ENCODE assay signal across 8 cellular contexts in the genomic region with DNA sequence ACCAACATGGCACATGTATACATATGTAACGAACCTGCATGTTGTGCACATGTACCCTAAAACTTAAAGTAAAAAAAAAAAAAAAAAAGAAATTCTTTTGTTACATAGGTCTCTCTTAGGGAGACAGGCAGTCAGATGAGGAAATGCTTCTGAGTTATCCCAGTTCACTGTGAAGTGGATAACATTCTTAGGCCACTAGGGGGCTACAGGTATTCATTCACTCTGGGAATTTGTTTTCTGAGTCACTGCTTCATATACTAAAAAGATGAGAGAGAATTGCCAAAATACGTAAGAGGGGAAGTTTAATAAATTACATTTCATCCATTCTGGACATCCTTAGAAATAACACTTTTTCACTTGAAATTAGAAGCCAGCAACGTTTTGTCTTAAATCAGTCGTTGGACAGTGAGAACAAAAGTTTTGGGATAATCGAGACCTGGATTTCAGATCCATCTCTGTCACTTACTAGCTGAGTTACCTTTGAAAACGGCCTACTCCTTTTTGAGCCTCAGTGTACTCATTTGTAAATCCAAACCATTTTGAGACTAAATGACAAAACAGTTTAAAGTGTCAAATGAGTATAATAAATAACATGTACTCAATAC.
DNase-seq lines count a peak whose midpoint lies in the region; ATAC-seq, FAIRE-seq and TF ChIP-seq lines count a peak whose summit lies in the region.

No MANE protein-coding gene starts in this region.

- H3K4me3 ChIP-seq in fibroblast of mammary gland (ENCODE audit: control insufficient read depth, low read depth, low read length) (no peak overlapping the region), small intestine (ENCODE audit: low read depth in 1 of 2, low read length in 2 of 2) (no peak overlapping the region)

- ATAC-seq in GM18861 (IDR thresholded peaks at IDR 0.05; ENCODE audit: unreplicated experiment) (peak; percentile 75), HG03565 (IDR thresholded peaks at IDR 0.05; ENCODE audit: unreplicated experiment) (peak; percentile 89), natural killer cell (no peak), GM21528 (IDR thresholded peaks at IDR 0.05; ENCODE audit: low FRiP score, unreplicated experiment) (no peak)

- H3K27ac ChIP-seq in small intestine (ENCODE audit: low read depth in 1 of 2, low read length in 1 of 2), result no peak overlapping the region

- no peak overlapping the region for H3K4me3 Mint-ChIP-seq in natural killer cell

- H3K9me3 Mint-ChIP-seq in natural killer cell, result peaks cover 3 to 7% of the 10 kb centered on the region in 2 donors

- no peaks in the 10 kb centered on the region for H3K36me3 Mint-ChIP-seq in natural killer cell

- H3K27me3 Mint-ChIP-seq in natural killer cell (ENCODE audit: low read depth in 2 of 2), result no peaks in the 10 kb centered on the region

- TF ChIP-seq CTCF in AG09319 (IDR thresholded peaks at IDR 0.05; ENCODE audit: low read depth, low read length), result peak; percentile 65
- peak; percentile 87 for TF ChIP-seq CTCF in fibroblast of mammary gland (conservative IDR thresholded peaks at IDR 0.05; ENCODE audit: control insufficient read depth, insufficient read depth, low read depth, low read length)
- TF ChIP-seq CTCF in natural killer cell (IDR thresholded peaks at IDR 0.05), result no peak

- H3K27ac Mint-ChIP-seq in natural killer cell, result no peak overlapping the region

- intact Hi-C loops in natural killer cell (cut with micrococcal nuclease), result no loop called here

- H3K36me3 ChIP-seq in small intestine (ENCODE audit: control insufficient read depth in 2 of 2, insufficient read depth in 2 of 2, low read length in 2 of 2), result no peaks in the 10 kb centered on the region

- H3K27me3 ChIP-seq in small intestine (ENCODE audit: control insufficient read depth in 2 of 2, insufficient read depth in 2 of 2, low read length in 2 of 2), result no peaks in the 10 kb centered on the region

- H3K4me1 ChIP-seq in small intestine (ENCODE audit: control insufficient read depth in 2 of 2, insufficient read depth in 1 of 2, low read depth in 1 of 2, low read length in 1 of 2), result no peaks in the 10 kb centered on the region

- FAIRE-seq in small intestine (lab: Jason Lieb, UNC), result no peak

- H3K4me1 Mint-ChIP-seq in natural killer cell, result no peaks in the 10 kb centered on the region

- WGBS in small intestine, 3 donors, result 41 to 46% (median 42%) methylated on average over 6 of the region's 6 CpGs

- DNase-seq in AG09319 (ENCODE audit: extremely low read depth, low read depth) (peak; percentile 28), RPMI8226 (peak; percentile 24), fibroblast of mammary gland (ENCODE audit: low read depth) (peak; percentile 77), small intestine (peak; percentile 32), natural killer cell (no peak)

- no peaks in the 10 kb centered on the region for H3K9me3 ChIP-seq in small intestine (ENCODE audit: control insufficient read depth, low read depth)

Comparison
In these comparisons a context has a peak if more than half of its experiments do, and no peak if none do; other contexts are left out.
1. ATAC-seq: peak in GM18861 (single experiment) and HG03565 (single experiment); none in natural killer cell (0 of 3) and GM21528 (single experiment).